Comparison of ENCODE assay signal across 8 cellular contexts in the genomic region with DNA sequence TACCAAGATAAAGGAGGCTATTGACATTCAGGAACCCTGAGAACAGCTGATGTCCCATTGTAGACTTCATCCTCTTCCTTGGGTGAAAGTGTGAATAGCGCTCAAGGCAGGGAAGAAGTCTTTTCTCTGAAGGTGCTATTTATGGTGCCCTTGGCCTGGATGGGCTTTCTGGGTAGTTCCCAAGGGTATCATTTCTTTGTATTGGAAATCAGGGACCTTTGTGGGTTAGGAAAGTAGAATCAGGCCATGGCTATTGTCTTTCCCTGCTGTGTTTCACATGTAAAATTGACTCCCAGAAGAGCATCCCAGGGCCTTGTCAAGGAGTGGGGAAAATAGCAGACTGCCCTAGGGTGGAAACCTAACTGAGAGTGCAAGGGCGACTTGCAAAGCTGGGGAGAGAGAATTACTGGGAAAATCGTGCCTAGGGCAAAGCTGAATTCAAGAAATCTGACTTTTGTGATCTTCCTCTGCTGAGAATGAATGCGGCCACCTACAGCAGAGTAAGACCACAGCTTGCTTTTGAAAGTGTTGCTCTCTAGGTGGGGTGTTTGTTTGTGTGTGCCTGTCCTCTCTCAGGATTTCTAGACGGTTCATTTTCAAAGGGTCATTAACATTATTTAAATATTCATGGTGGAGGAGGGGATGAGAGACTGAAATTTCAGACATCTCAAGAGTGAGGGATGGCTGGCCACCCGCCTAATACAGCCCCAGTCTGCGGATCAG.
A peak's percentile ranks its signal among the peaks of the same experiment; 100 is the strongest.
DNase-seq lines count a peak whose midpoint lies in the region; ATAC-seq and TF ChIP-seq lines count a peak whose summit lies in the region.

No MANE protein-coding gene starts in this region.

- H3K36me3 Mint-ChIP-seq in CD4-positive, CD25-positive, alpha-beta regulatory T cell, result no peaks in the 10 kb centered on the region

- H3K27ac Mint-ChIP-seq in CD4-positive, CD25-positive, alpha-beta regulatory T cell, result peak overlapping the region in 2 of 3 donors; percentile 88 to 97

- TF ChIP-seq POLR2A in Peyer's patch (IDR thresholded peaks at IDR 0.05), result no peak

- peak overlapping the region; percentile 84 for H3K4me3 ChIP-seq in CD4-positive, CD25-positive, alpha-beta regulatory T cell (ENCODE audit: low read depth, low read length)
- H3K4me3 ChIP-seq in Peyer's patch, result peak overlapping the region; percentile 56 to 92 (median 77)

- H3K27ac ChIP-seq in CD4-positive, CD25-positive, alpha-beta regulatory T cell (ENCODE audit: insufficient read depth, low read length, poor library complexity, severe bottlenecking), result no peak overlapping the region
- H3K27ac ChIP-seq in Peyer's patch, result peak overlapping the region in 3 of 4 donors; percentile 73 to 94 (median 81)

- no peaks in the 10 kb centered on the region for H3K27me3 ChIP-seq in CD4-positive, CD25-positive, alpha-beta regulatory T cell (ENCODE audit: control insufficient read depth, insufficient read depth, low read length)
- H3K27me3 ChIP-seq in Peyer's patch, result no peaks in the 10 kb centered on the region

- no peaks in the 10 kb centered on the region for H3K36me3 ChIP-seq in CD4-positive, CD25-positive, alpha-beta regulatory T cell (ENCODE audit: control insufficient read depth, insufficient read depth, low read length)
- H3K36me3 ChIP-seq in Peyer's patch, result no peaks in the 10 kb centered on the region

- no peaks in the 10 kb centered on the region for H3K27me3 Mint-ChIP-seq in CD4-positive, CD25-positive, alpha-beta regulatory T cell

- no peaks in the 10 kb centered on the region for H3K9me3 ChIP-seq in CD4-positive, CD25-positive, alpha-beta regulatory T cell (ENCODE audit: control insufficient read depth in 2 of 2, low read length in 2 of 2)
- no peaks in the 10 kb centered on the region for H3K9me3 ChIP-seq in Peyer's patch

- no peak for DNase-seq in CD4-positive, CD25-positive, alpha-beta regulatory T cell
- DNase-seq in Peyer's patch (no peak), iPS-NIHi7 (ENCODE audit: extremely low spot score) (peak; percentile 23), NCI-H2227 (lab: John Stamatoyannopoulos, UW; ENCODE audit: unreplicated experiment) (no peak), NCI-H226 (no peak)

- peaks cover 0 to 2% (median 0%) of the 10 kb centered on the region in 7 donors for H3K9me3 Mint-ChIP-seq in CD4-positive, CD25-positive, alpha-beta regulatory T cell

- peaks cover 41% of the 10 kb centered on the region for H3K4me1 ChIP-seq in CD4-positive, CD25-positive, alpha-beta regulatory T cell (ENCODE audit: control insufficient read depth, insufficient read depth, low read length, poor library complexity, severe bottlenecking)
- peaks cover 0 to 6% (median 2%) of the 10 kb centered on the region in 4 donors for H3K4me1 ChIP-seq in Peyer's patch

- no peak for ATAC-seq in CD4-positive, CD25-positive, alpha-beta regulatory T cell (ENCODE audit: low read depth in 2 of 2)
- ATAC-seq in GM21576 (IDR thresholded peaks at IDR 0.05; ENCODE audit: unreplicated experiment), result peak; percentile 17
- no peak for ATAC-seq in GM18502 (IDR thresholded peaks at IDR 0.05; ENCODE audit: poor library complexity, unreplicated experiment)
- no peak for ATAC-seq in HG02798 (IDR thresholded peaks at IDR 0.05; ENCODE audit: poor library complexity, unreplicated experiment)

- TF ChIP-seq CTCF in Peyer's patch (IDR thresholded peaks at IDR 0.05), result no peak

- peak overlapping the region; percentile 96 to 97 (median 97) for H3K4me3 Mint-ChIP-seq in CD4-positive, CD25-positive, alpha-beta regulatory T cell

- peaks cover 10 to 44% (median 30%) of the 10 kb centered on the region in 4 donors for H3K4me1 Mint-ChIP-seq in CD4-positive, CD25-positive, alpha-beta regulatory T cell
